8 cellular contexts compared by ENCODE assay signal in the genomic region with DNA sequence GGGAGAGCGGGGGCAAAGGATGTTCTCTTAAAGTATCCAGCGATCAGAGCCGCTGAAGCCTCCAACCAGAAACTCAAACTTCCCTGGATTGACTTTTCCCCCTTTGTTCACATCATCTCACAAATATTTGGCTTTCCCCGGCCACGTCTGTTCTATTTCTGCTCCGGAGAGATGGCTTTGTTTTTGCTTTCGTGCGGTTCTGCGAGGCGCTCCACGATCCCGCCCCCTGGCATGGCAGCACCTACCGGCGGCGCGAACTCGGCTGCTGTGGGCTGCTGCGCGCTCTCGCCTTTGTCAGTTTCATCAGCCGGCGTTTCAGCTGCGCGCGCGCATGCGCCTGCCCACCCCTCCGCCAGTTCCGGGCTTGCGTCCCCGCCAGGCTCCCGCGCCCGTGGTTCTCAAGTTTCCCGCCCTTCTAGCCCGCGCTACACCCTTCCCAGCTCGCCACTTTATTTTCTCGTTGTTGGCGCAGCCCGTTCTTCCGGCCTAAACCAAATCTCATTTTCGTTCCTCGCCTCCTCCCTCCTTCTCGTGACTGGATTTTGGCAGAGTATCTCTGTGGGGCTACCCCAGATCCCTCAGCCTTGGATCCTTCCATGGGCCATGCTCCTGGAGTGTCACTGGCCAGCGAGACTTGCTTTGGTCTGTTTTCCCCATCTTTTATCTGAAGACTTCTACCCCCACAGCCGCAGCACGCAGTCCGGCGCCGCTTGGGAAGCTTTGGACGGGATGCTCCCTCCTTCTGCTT.
A peak's percentile ranks its signal among the peaks of the same experiment; 100 is the strongest.
DNase-seq lines count a peak whose midpoint lies in the region; ATAC-seq and TF ChIP-seq lines count a peak whose summit lies in the region.

No MANE protein-coding gene starts in this region.

- POLR2A ChIA-PET in GM10248 (lab: Yijun Ruan, JAX) (no interaction called here), HEK293T (lab: Yijun Ruan, JAX) (interaction anchor here (0.6 to 2.5 kb wide), 14 partner anchors 10 to 659 kb away, joined by 3 to 14 read pairs (median 3); partner anchors contain the start of genes CCDC93 and INSIG2)

- peak overlapping the region in 11 of 12 donors; percentile 35 to 87 (median 69) for H3K27ac ChIP-seq in heart left ventricle
- peak overlapping the region; percentile 67 to 84 (median 79) for H3K27ac ChIP-seq in upper lobe of left lung

- peak in 1 of 2 donors; percentile 74 for TF ChIP-seq POLR2A in heart left ventricle (IDR thresholded peaks at IDR 0.05)
- TF ChIP-seq POLR2A in upper lobe of left lung (IDR thresholded peaks at IDR 0.05) = peak in 2 of 4 donors; percentile 57 to 70

- H3K4me1 ChIP-seq in heart left ventricle = peaks cover 0 to 18% (median 0%) of the 10 kb centered on the region in 12 donors
- peaks cover 6 to 18% (median 10%) of the 10 kb centered on the region in 4 donors for H3K4me1 ChIP-seq in upper lobe of left lung

- TF ChIP-seq CTCF in GM10248 (IDR thresholded peaks at IDR 0.05; ENCODE audit: control extremely low read depth, extremely low read depth, low read depth, missing control alignments) (no peak), heart left ventricle (IDR thresholded peaks at IDR 0.05) (peak in 1 of 12 donors; percentile 20), upper lobe of left lung (IDR thresholded peaks at IDR 0.05) (peak in 2 of 6 experiments; percentile 15)

- DNase-seq in GM10248 (ENCODE audit: extremely low spot score) (peak; percentile 93), HEK293T (ENCODE audit: extremely low spot score) (peak; percentile 89), MV-4-11 (lab: John Stamatoyannopoulos, UW) (peak; percentile 84), SKM-1 (lab: John Stamatoyannopoulos, UW; ENCODE audit: unreplicated experiment) (peak; percentile 54), heart left ventricle (peak; percentile 86 to 93 (median 88)), posterior cingulate gyrus (peak; percentile 78 to 98 (median 84)), upper lobe of left lung (peak; percentile 91 to 96)
- peak; percentile 74 for DNase-seq in activated naive CD8-positive, alpha-beta T cell treated with anti-CD3 and anti-CD28 coated beads, Interleukin-2, amount 50 U/mL, for 16 hours (ENCODE audit: low read depth, low spot score)

- H3K36me3 ChIP-seq in heart left ventricle (no peaks in the 10 kb centered on the region), upper lobe of left lung (no peaks in the 10 kb centered on the region)

- ATAC-seq in heart left ventricle = peak; percentile 84 to 98 (median 96)
- peak; percentile 88 to 97 for ATAC-seq in upper lobe of left lung (ENCODE audit: low FRiP score in 2 of 2)

- CTCF ChIA-PET in GM10248 (lab: Yijun Ruan, JAX) = interaction anchor here (0.8 to 1.4 kb wide), 4 partner anchors 134 to 669 kb away, joined by 3 to 4 read pairs (median 3); no protein-coding TSS in a partner anchor
- CTCF ChIA-PET in HEK293T (lab: Yijun Ruan, JAX) = no interaction called here

- no peak for TF ChIP-seq EP300 in upper lobe of left lung (IDR thresholded peaks at IDR 0.05)

- peaks cover 0 to 18% (median 0%) of the 10 kb centered on the region in 9 donors for H3K27me3 ChIP-seq in heart left ventricle
- no peaks in the 10 kb centered on the region for H3K27me3 ChIP-seq in upper lobe of left lung

- H3K9me3 ChIP-seq in heart left ventricle = no peaks in the 10 kb centered on the region
- no peaks in the 10 kb centered on the region for H3K9me3 ChIP-seq in upper lobe of left lung

- WGBS in heart left ventricle, 4 donors = 7 to 8% (median 7%) methylated on average over 52 of the region's 52 CpGs
- 10 to 12% methylated on average over 52 of the region's 52 CpGs for WGBS in upper lobe of left lung, 2 donors

- H3K4me3 ChIP-seq in heart left ventricle = peak overlapping the region; percentile 35 to 82 (median 66)
- H3K4me3 ChIP-seq in upper lobe of left lung = peak overlapping the region; percentile 42 to 63 (median 58)

- intact Hi-C loops in heart left ventricle (cut with DNase I) = loop anchor here in 4 of 10 donors (5.0 to 10.0 kb wide), 3 partner anchors 99 to 131 kb away; partner anchors contain the start of gene INSIG2 (in 3 of the 4)
- intact Hi-C loops in posterior cingulate gyrus (cut with DNase I) = loop anchor here (1.0 kb wide), 1 partner anchor 98 kb away; the partner anchor contains the start of gene INSIG2

TF ChIP-seq in HEK293T, 16 proteins besides CTCF, POLR2A, EP300 and RAD21:
- TF ChIP-seq PKNOX1 (IDR thresholded peaks at IDR 0.05) (no peak), ELF4 (IDR thresholded peaks at IDR 0.05) (peak; percentile 38; the same call in 1 of the 2 replicates), SUZ12 (IDR thresholded peaks at IDR 0.05) (no peak), L3MBTL2 (conservative IDR thresholded peaks at IDR 0.05) (peak; percentile 99), TARDBP (IDR thresholded peaks at IDR 0.05) (no peak)

Comparison
In these comparisons a context has a peak if more than half of its experiments do, and no peak if none do; other contexts are left out.
1. Peak in every context shown above with its lines: DNase-seq, ATAC-seq, H3K4me3 ChIP-seq and H3K27ac ChIP-seq.